In the genomic region with DNA sequence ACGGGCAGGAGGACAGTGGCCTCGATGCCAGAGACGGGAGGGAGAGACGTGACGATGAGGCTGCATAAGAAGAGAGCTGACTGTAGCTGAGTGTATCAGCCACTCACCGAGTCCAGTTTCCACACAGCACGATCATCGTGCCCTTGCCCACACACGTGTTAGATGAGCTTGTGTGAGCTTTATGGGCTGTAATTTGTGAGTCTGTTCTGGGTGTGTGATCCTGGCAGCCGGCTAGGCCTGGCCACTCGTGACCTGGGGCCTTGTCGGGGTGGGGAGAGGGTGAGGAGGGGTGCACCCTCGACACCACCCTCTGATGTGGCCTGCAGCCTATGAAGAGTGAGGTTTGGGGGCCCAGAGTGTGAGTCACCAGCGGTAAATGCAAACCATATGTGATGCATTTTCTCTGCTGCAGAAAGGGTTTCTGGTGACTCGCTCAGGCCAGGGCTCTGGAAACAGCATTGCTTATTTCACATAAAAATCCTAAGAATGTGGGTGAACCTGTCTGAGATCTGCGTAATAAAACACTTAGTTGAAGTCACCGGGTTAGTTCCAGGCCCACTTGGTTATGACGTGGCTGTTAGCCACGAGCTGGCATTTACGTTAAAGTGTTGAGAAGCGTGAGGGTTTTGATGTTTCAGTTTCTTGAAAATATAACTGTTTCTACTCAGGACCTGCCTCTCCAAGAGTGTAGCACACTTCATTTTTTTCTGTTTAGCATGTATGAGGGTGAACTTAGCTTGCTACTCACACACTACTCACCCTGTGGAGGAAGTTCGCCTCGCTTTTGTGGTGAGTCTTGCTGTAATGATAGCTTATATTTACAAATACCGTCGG, we compare ENCODE assay signal across 7 cellular contexts. TPM values are rescaled to one million over a fixed set of nuclear protein-coding genes. Genes with fewer than 3 reads are reported as not detected.
A peak's percentile ranks its signal among the peaks of the same experiment; 100 is the strongest.
DNase-seq lines count a peak whose midpoint lies in the region; ATAC-seq, FAIRE-seq and TF ChIP-seq lines count a peak whose summit lies in the region.

No MANE protein-coding gene starts in this region.

- peaks cover 31% of the 10 kb centered on the region for H3K4me1 Mint-ChIP-seq in neural progenitor cell

- no peak overlapping the region for H2AFZ ChIP-seq in neural progenitor cell (replicated peaks)

- TF ChIP-seq CTCF in neural progenitor cell (IDR thresholded peaks at IDR 0.05) = no peak

- peaks cover 12% of the 10 kb centered on the region for H3K27me3 Mint-ChIP-seq in neural progenitor cell (ENCODE audit: insufficient read depth, low read depth)

- H3K4me1 ChIP-seq in HUES48 (ENCODE audit: control insufficient read depth, insufficient read depth, low read length) (peaks cover 30% of the 10 kb centered on the region), neural progenitor cell (peaks cover 1% of the 10 kb centered on the region)

- H3K9ac ChIP-seq in HUES48 (ENCODE audit: low read depth, low read length) = peak overlapping the region; percentile 48; the same call in 1 of the 2 replicates
- H3K9ac ChIP-seq in neural progenitor cell = no peak overlapping the region

- no peaks in the 10 kb centered on the region for H3K9me3 Mint-ChIP-seq in neural progenitor cell

- H3K79me2 ChIP-seq in neural progenitor cell (ENCODE audit: low read depth) = no peaks in the 10 kb centered on the region

- DNase-seq in activated CD4-positive, alpha-beta T cell treated with anti-CD3 and anti-CD28 coated beads, Interleukin-2, amount 50 U/mL, for 48 hours = peak; percentile 53 to 62
- DNase-seq in neural progenitor cell (ENCODE audit: low spot score) (no peak), urothelium cell line (ENCODE audit: low spot score) (peak; percentile 54), pons (ENCODE audit: low spot score) (no peak)

- peaks cover 16% of the 10 kb centered on the region for H3K36me3 Mint-ChIP-seq in neural progenitor cell

- no peak overlapping the region for H3K4me2 ChIP-seq in neural progenitor cell

- H3K36me3 ChIP-seq in HUES48 (ENCODE audit: control insufficient read depth, insufficient read depth, low read length) (peaks cover 3% of the 10 kb centered on the region; the same call in 1 of the 2 replicates), neural progenitor cell (no peaks in the 10 kb centered on the region)

- no peaks in the 10 kb centered on the region for H3K9me3 ChIP-seq in HUES48 (ENCODE audit: control insufficient read depth, insufficient read depth, low read length)
- H3K9me3 ChIP-seq in neural progenitor cell (ENCODE audit: low read depth) = no peaks in the 10 kb centered on the region

- no peaks in the 10 kb centered on the region for H3F3A ChIP-seq in neural progenitor cell (ENCODE audit: low read depth)

- H3K27me3 ChIP-seq in HUES48 (ENCODE audit: control insufficient read depth, insufficient read depth, low read length) (peaks cover 22% of the 10 kb centered on the region), neural progenitor cell (peaks cover 47% of the 10 kb centered on the region)

- H3K4me3 Mint-ChIP-seq in neural progenitor cell = peak overlapping the region; percentile 87

- H3K27ac ChIP-seq in HUES48 (ENCODE audit: low read depth, low read length) (peak overlapping the region; percentile 83), neural progenitor cell (no peak overlapping the region)

- 0 out of 2 replicates have a peak overlapping the region, but pooled peaks have one; percentile 10 for H3K4me3 ChIP-seq in HUES48 (ENCODE audit: low read depth, low read length)
- H3K4me3 ChIP-seq in neural progenitor cell = no peak overlapping the region

- ATAC-seq in GM21367 (IDR thresholded peaks at IDR 0.05; ENCODE audit: unreplicated experiment) = no peak

- H3K27ac Mint-ChIP-seq in neural progenitor cell = peak overlapping the region; percentile 33

- peaks cover 25% of the 10 kb centered on the region for H4K20me1 ChIP-seq in neural progenitor cell (ENCODE audit: low read depth)

- FAIRE-seq in endometrium (lab: Jason Lieb, UNC) = peak; percentile 81
- peak; percentile 88 for FAIRE-seq in urothelium cell line (lab: Jason Lieb, UNC)

RNA-seq across cellular contexts. Expression of gene METRNL, which starts 4.2 kb away (rescaled TPM):
- total RNA-seq in neural progenitor cell (ENCODE audit: low replicate concordance) = 3.6 and 12.9 TPM in 2 replicates

Comparison
In these comparisons a context has a peak if more than half of its experiments do, and no peak if none do; other contexts are left out.
1. DNase-seq: peak in activated CD4-positive, alpha-beta T cell treated with anti-CD3 and anti-CD28 coated beads, Interleukin-2, amount 50 U/mL, for 48 hours (2 of 2) and urothelium cell line (single experiment); none in neural progenitor cell (single experiment) and pons (single experiment).